In the genomic region with DNA sequence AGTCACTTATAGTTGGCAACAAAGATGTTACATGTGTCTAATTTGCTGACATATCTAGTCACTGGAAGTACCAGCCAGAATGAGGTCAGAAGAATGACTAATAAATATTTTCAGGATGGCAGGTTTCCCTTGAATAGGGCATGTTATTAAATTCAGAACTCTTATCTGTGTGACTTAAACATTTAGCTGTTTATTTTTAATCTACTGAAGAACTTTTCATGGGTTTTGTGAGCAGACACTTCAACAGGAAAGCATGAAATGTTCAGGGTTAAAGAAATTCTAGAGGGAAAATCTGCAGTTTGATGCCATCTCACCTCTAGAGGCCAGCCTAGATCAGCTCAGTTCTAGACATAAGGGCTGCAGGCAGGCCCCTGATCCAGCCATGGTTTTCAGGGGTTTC, we compare ENCODE assay signal across 14 cellular contexts. TPM values are rescaled to one million over a fixed set of nuclear protein-coding genes. Genes with fewer than 3 reads are reported as not detected.
DNase-seq lines count a peak whose midpoint lies in the region; ATAC-seq and TF ChIP-seq lines count a peak whose summit lies in the region.
"Had no signal": no experiment of that assay in that cellular context is flagged by ENCODE, and none has a peak within 500 bp of the region (broad histone marks: within the 10 kb centered on the region; RNA-seq: fewer than 3 reads in every experiment).

No MANE protein-coding gene starts in this region.

- H3K36me3 ChIP-seq in mammary epithelial cell (ENCODE audit: insufficient read depth, low read length), result peaks cover 37% of the 10 kb centered on the region
- H3K36me3 ChIP-seq in kidney epithelial cell (ENCODE audit: control insufficient read depth, insufficient read depth, low read length), result peaks cover 13% of the 10 kb centered on the region

- H4K20me1 ChIP-seq in mammary epithelial cell (ENCODE audit: insufficient read depth, low read length), result no peaks in the 10 kb centered on the region

- BruUV-seq in mammary epithelial cell (replicated peaks; lab: Mats Ljungman, UMichigan), result no TSS peak

- no peak overlapping the region for H2AFZ ChIP-seq in mammary epithelial cell (ENCODE audit: low read depth, low read length)

- H3K4me2 ChIP-seq in mammary epithelial cell (ENCODE audit: insufficient read depth, low read depth, low read length), result no peak overlapping the region

- dilution Hi-C loops in mammary epithelial cell (cut with HindIII; ENCODE audit: low sequenced_read_pairs), result no loop called here

- H3K27ac ChIP-seq in mammary epithelial cell (ENCODE audit: insufficient read depth, low read depth, low read length) (peak overlapping the region; percentile 97), substantia nigra (ENCODE audit: low read depth, low read length, poor library complexity, severe bottlenecking) (no peak overlapping the region)
- H3K27ac ChIP-seq: right lobe of liver, vagina, VCaP had no signal

- H3K4me1 ChIP-seq in mammary epithelial cell (ENCODE audit: insufficient read depth, low read length), result peaks cover 56% of the 10 kb centered on the region

- no peaks in the 10 kb centered on the region for H3K27me3 ChIP-seq in mammary epithelial cell (ENCODE audit: insufficient read depth, low read length)
- no peaks in the 10 kb centered on the region for H3K27me3 ChIP-seq in kidney epithelial cell (ENCODE audit: control insufficient read depth, insufficient read depth, low read length)
- H3K27me3 ChIP-seq: right lobe of liver, vagina had no signal

- TF ChIP-seq CTCF in mammary epithelial cell (conservative IDR thresholded peaks at IDR 0.05 in 1 of 2, IDR thresholded peaks at IDR 0.05 in 1 of 2; ENCODE audit: extremely low read depth in 1 of 2, insufficient read depth in 1 of 2, low read depth in 1 of 2, low read length in 2 of 2) (peak; percentile 19 to 48), kidney epithelial cell (IDR thresholded peaks at IDR 0.05; ENCODE audit: insufficient read depth, low read length, poor library complexity, severe bottlenecking) (peak; percentile 26)

- no peak for ATAC-seq in GM19455 (IDR thresholded peaks at IDR 0.05; ENCODE audit: unreplicated experiment)

- in situ Hi-C loops in mammary epithelial cell (cut with MboI; ENCODE audit: low sequenced_read_pairs in 2 of 2), result no loop called here

- no peak overlapping the region for H3K4me3 ChIP-seq in mammary epithelial cell (replicated peaks in 1 of 3; ENCODE audit: insufficient read depth in 1 of 3, low read depth in 2 of 3, low read length in 3 of 3)
- H3K4me3 ChIP-seq in kidney epithelial cell (ENCODE audit: low read depth, low read length), result no peak overlapping the region
- H3K4me3 ChIP-seq: right lobe of liver, vagina had no signal

- no peak overlapping the region for H3K9ac ChIP-seq in mammary epithelial cell (ENCODE audit: insufficient read depth, low read length)

- DNase-seq in AG20443 (ENCODE audit: low spot score) (peak; percentile 37), NCI-H226 (peak; percentile 88), mammary epithelial cell (peak; percentile 75), kidney epithelial cell (ENCODE audit: low read depth) (no peak), substantia nigra (lab: John Stamatoyannopoulos, UW) (no peak), midbrain (lab: John Stamatoyannopoulos, UW) (no peak), 8988T (no peak)
- DNase-seq: Caco-2, Karpas-422, NCI-H2171, right lobe of liver had no signal

- CTCF ChIA-PET in mammary epithelial cell (lab: Charles Lee; ENCODE audit: low non-redundant PET), result interaction anchor here (0.7 kb wide), 1 partner anchor 15 kb away, joined by 3 read pairs; a partner anchor contains a TSS

- intact Hi-C loops in mammary epithelial cell (cut with micrococcal nuclease), result loop anchor here (1.0 to 5.0 kb wide), 3 partner anchors 10 to 81 kb away; a partner anchor contains a TSS

- H3K79me2 ChIP-seq in mammary epithelial cell (ENCODE audit: insufficient read depth, low read length), result peaks cover 90% of the 10 kb centered on the region

- peaks cover 3% of the 10 kb centered on the region for H3K9me3 ChIP-seq in mammary epithelial cell (replicated peaks; ENCODE audit: insufficient read depth, low read length)
- H3K9me3 ChIP-seq: Caco-2, right lobe of liver, vagina had no signal

RNA-seq across cellular contexts. Expression of a gene that starts 13.2 kb away (rescaled TPM):
- 100 to 1,000 TPM in 1 of 2 donors, 10 to 100 TPM in 1; 53.0 to 117 TPM for total RNA-seq in mammary epithelial cell
- 104 TPM for polyA plus RNA-seq in mammary epithelial cell
- 177 TPM for polyA minus RNA-seq in mammary epithelial cell
- total RNA-seq in kidney epithelial cell, result 108 and 109 TPM in 2 replicates

RNA-seq across cellular contexts. Expression of a gene that starts 14.7 kb away (rescaled TPM):
- total RNA-seq in mammary epithelial cell (10 to 100 TPM; 45.2 to 51.2 TPM), kidney epithelial cell (32.6 and 46.9 TPM in 2 replicates)
- 11.5 TPM for polyA plus RNA-seq in mammary epithelial cell
- polyA minus RNA-seq in mammary epithelial cell, result 43.1 TPM

Comparison
In these comparisons a context has a peak if more than half of its experiments do, and no peak if none do; other contexts are left out.
1. DNase-seq: peak in AG20443 (single experiment), NCI-H226 (single experiment) and mammary epithelial cell (single experiment); none in kidney epithelial cell (single experiment), substantia nigra (0 of 49), midbrain (single experiment) and 8988T (single experiment).